ENCODE assay signal across 1 cellular context in genomic region chr4:147594107-147594506, GRCh38.
TF ChIP-seq lines count a peak whose summit lies in the region.

No MANE protein-coding gene starts in this region.

TF ChIP-seq in SK-N-SH, 30 proteins besides CTCF, POLR2A, EP300 and RAD21:
- TF ChIP-seq REST (IDR thresholded peaks at IDR 0.05; ENCODE audit: low read depth, low read length) = no peak
- TF ChIP-seq POLR2AphosphoS5 (IDR thresholded peaks at IDR 0.05; ENCODE audit: low read depth, low read length) = no peak
- no peak for TF ChIP-seq RCOR1 (IDR thresholded peaks at IDR 0.05; ENCODE audit: low read length)
- TF ChIP-seq NRF1 (IDR thresholded peaks at IDR 0.05; ENCODE audit: low read depth, low read length) = no peak
- TF ChIP-seq MXI1 (IDR thresholded peaks at IDR 0.05; ENCODE audit: low read depth, low read length) = no peak
- TF ChIP-seq ELF1 (IDR thresholded peaks at IDR 0.05) = no peak
- TF ChIP-seq JUND (IDR thresholded peaks at IDR 0.05) = no peak
